ENCODE assay signal across 17 cellular contexts in the genomic region with DNA sequence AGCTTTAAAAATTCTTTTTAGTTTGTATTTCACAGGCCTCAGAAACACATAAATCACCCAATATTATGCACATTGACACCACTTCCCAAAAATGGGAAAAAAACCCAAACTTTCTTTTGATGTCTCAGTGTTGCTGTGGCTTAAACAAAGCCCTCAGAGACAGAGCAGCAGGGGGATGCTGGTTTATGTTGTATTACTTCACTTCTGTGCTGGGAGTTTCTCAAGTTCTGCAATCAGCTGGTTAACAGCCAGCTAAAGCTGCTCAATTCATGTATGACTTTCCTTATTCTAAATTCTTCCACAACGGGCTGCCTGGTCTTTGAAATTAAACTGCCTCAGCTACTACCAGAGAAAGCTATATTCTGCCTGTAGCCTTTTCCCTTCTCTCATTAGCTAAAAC. TPM values are rescaled to one million over a fixed set of nuclear protein-coding genes. Genes with fewer than 3 reads are reported as not detected.
A peak's percentile ranks its signal among the peaks of the same experiment; 100 is the strongest.
DNase-seq lines count a peak whose midpoint lies in the region; ATAC-seq and TF ChIP-seq lines count a peak whose summit lies in the region.
"Had no signal": no experiment of that assay in that cellular context is flagged by ENCODE, and none has a peak within 500 bp of the region (broad histone marks: within the 10 kb centered on the region; RNA-seq: fewer than 3 reads in every experiment).

No MANE protein-coding gene starts in this region.

- BruUV-seq in A673 (replicated peaks; lab: Mats Ljungman, UMichigan), result no TSS peak

- in situ Hi-C loops in astrocyte of the cerebellum (cut with HindIII; ENCODE audit: low sequenced_read_pairs), result no loop called here

- H3K27ac ChIP-seq in A673 (ENCODE audit: low read depth, low read length, poor library complexity, severe bottlenecking) (peak overlapping the region; percentile 3), gastroesophageal sphincter (peak overlapping the region; percentile 82 to 100 (median 88))
- H3K27ac ChIP-seq: foreskin keratinocyte, KMS-11, spleen had no signal

- peak; percentile 57 for ATAC-seq in gastroesophageal sphincter
- peak; percentile 75 for ATAC-seq in omental fat pad (ENCODE audit: low FRiP score)
- no peak for ATAC-seq in HG02678 (IDR thresholded peaks at IDR 0.05; ENCODE audit: unreplicated experiment)
- ATAC-seq: foreskin keratinocyte had no signal

- DNase-seq in A673 (ENCODE audit: low spot score) (peak; percentile 61), astrocyte of the cerebellum (ENCODE audit: low read depth) (peak; percentile 23), omental fat pad (ENCODE audit: low spot score) (no peak), CD1c-positive myeloid dendritic cell (ENCODE audit: extremely low spot score) (no peak)
- no peak for DNase-seq in activated CD4-positive, alpha-beta memory T cell treated with anti-CD3 and anti-CD28 coated beads for 36 hours
- DNase-seq in activated T-helper 1 cell treated with anti-CD3 and anti-CD28 coated beads, Interleukin-12 subunit alpha, Interleukin-12 subunit beta, Interleukin-2, Interleukin-4 antibody, amounts not matched to agents 30 ng/mL and 10 ng/mL and 1 ng/mL, durations not matched to agents 14 hours and 24 hours and 36 hours (ENCODE audit: low spot score), result no peak
- DNase-seq: ACHN, foreskin keratinocyte, islet precursor cell, naive B cell, NCI-H2029, NCI-H69, RPMI8226, spleen had no signal

- no peaks in the 10 kb centered on the region for H3K4me1 Mint-ChIP-seq in activated CD4-positive, alpha-beta memory T cell treated with anti-CD3 and anti-CD28 coated beads for 36 hours (ENCODE audit: low read depth)
- H3K4me1 Mint-ChIP-seq in activated T-helper 1 cell treated with anti-CD3 and anti-CD28 coated beads, Interleukin-12 subunit alpha, Interleukin-12 subunit beta, Interleukin-2, Interleukin-4 antibody, amounts not matched to agents 30 ng/mL and 10 ng/mL and 1 ng/mL, durations not matched to agents 14 hours and 24 hours and 36 hours (ENCODE audit: low read depth), result peaks cover 6% of the 10 kb centered on the region
- H3K4me1 Mint-ChIP-seq: naive B cell had no signal

- 0% methylated on average over 1 of the region's 1 CpG for WGBS in gastroesophageal sphincter (ENCODE audit: low coverage in 1 of 2), 2 donors

- H3K27me3 ChIP-seq in A673 (replicated peaks; ENCODE audit: insufficient read depth, low read depth, low read length, poor library complexity) (no peaks in the 10 kb centered on the region), gastroesophageal sphincter (no peaks in the 10 kb centered on the region)

- no peaks in the 10 kb centered on the region for H3K9me3 Mint-ChIP-seq in activated CD4-positive, alpha-beta memory T cell treated with anti-CD3 and anti-CD28 coated beads for 36 hours
- H3K9me3 Mint-ChIP-seq in activated T-helper 1 cell treated with anti-CD3 and anti-CD28 coated beads, Interleukin-12 subunit alpha, Interleukin-12 subunit beta, Interleukin-2, Interleukin-4 antibody, amounts not matched to agents 30 ng/mL and 10 ng/mL and 1 ng/mL, durations not matched to agents 14 hours and 24 hours and 36 hours, result no peaks in the 10 kb centered on the region
- H3K9me3 Mint-ChIP-seq: naive B cell had no signal

- POLR2A ChIA-PET in A673 (lab: Charles Lee; ENCODE audit: low non-redundant PET), result no interaction called here
- POLR2A ChIA-PET in activated CD4-positive, alpha-beta memory T cell treated with anti-CD3 and anti-CD28 coated beads for 36 hours (lab: Charles Lee), result no interaction called here

- H3K27ac Mint-ChIP-seq in activated CD4-positive, alpha-beta memory T cell treated with anti-CD3 and anti-CD28 coated beads for 36 hours, result no peak overlapping the region
- no peak overlapping the region for H3K27ac Mint-ChIP-seq in activated T-helper 1 cell treated with anti-CD3 and anti-CD28 coated beads, Interleukin-12 subunit alpha, Interleukin-12 subunit beta, Interleukin-2, Interleukin-4 antibody, amounts not matched to agents 30 ng/mL and 10 ng/mL and 1 ng/mL, durations not matched to agents 14 hours and 24 hours and 36 hours

- no peak for TF ChIP-seq CTCF in A673 (conservative IDR thresholded peaks at IDR 0.05; ENCODE audit: low read depth, low read length)
- no peak for TF ChIP-seq CTCF in astrocyte of the cerebellum (IDR thresholded peaks at IDR 0.05; ENCODE audit: low read depth, low read length, missing control alignments)
- TF ChIP-seq CTCF in gastroesophageal sphincter (IDR thresholded peaks at IDR 0.05), result no peak
- TF ChIP-seq CTCF in omental fat pad (IDR thresholded peaks at IDR 0.05), result no peak

- TF ChIP-seq POLR2A in gastroesophageal sphincter (IDR thresholded peaks at IDR 0.05), result no peak

- no peaks in the 10 kb centered on the region for H3K9me3 ChIP-seq in A673 (ENCODE audit: low read depth, low read length, poor library complexity, severe bottlenecking)
- H3K9me3 ChIP-seq in gastroesophageal sphincter, result no peaks in the 10 kb centered on the region
- H3K9me3 ChIP-seq: spleen had no signal

- intact Hi-C loops in A673 (cut with micrococcal nuclease; ENCODE audit: unreplicated experiment), result no loop called here
- intact Hi-C loops in activated CD4-positive, alpha-beta memory T cell treated with anti-CD3 and anti-CD28 coated beads for 36 hours (cut with micrococcal nuclease), result no loop called here
- intact Hi-C loops in activated T-helper 1 cell treated with anti-CD3 and anti-CD28 coated beads, Interleukin-12 subunit alpha, Interleukin-12 subunit beta, Interleukin-2, Interleukin-4 antibody, amounts not matched to agents 30 ng/mL and 10 ng/mL and 1 ng/mL, durations not matched to agents 14 hours and 24 hours and 36 hours (cut with micrococcal nuclease), result no loop called here

- no peak overlapping the region for H3K4me3 Mint-ChIP-seq in activated CD4-positive, alpha-beta memory T cell treated with anti-CD3 and anti-CD28 coated beads for 36 hours
- H3K4me3 Mint-ChIP-seq in activated T-helper 1 cell treated with anti-CD3 and anti-CD28 coated beads, Interleukin-12 subunit alpha, Interleukin-12 subunit beta, Interleukin-2, Interleukin-4 antibody, amounts not matched to agents 30 ng/mL and 10 ng/mL and 1 ng/mL, durations not matched to agents 14 hours and 24 hours and 36 hours, result no peak overlapping the region
- H3K4me3 Mint-ChIP-seq: naive B cell had no signal

- H3K36me3 Mint-ChIP-seq in activated CD4-positive, alpha-beta memory T cell treated with anti-CD3 and anti-CD28 coated beads for 36 hours, result no peaks in the 10 kb centered on the region
- no peaks in the 10 kb centered on the region for H3K36me3 Mint-ChIP-seq in activated T-helper 1 cell treated with anti-CD3 and anti-CD28 coated beads, Interleukin-12 subunit alpha, Interleukin-12 subunit beta, Interleukin-2, Interleukin-4 antibody, amounts not matched to agents 30 ng/mL and 10 ng/mL and 1 ng/mL, durations not matched to agents 14 hours and 24 hours and 36 hours (ENCODE audit: low read depth)
- H3K36me3 Mint-ChIP-seq: naive B cell had no signal

- H3K36me3 ChIP-seq in A673 (ENCODE audit: insufficient read depth, low read length, poor library complexity, severe bottlenecking) (no peaks in the 10 kb centered on the region), gastroesophageal sphincter (no peaks in the 10 kb centered on the region)
- H3K36me3 ChIP-seq: spleen had no signal

- H3K4me3 ChIP-seq in A673 (ENCODE audit: low read depth, low read length, poor library complexity, severe bottlenecking) (no peak overlapping the region), astrocyte of the cerebellum (ENCODE audit: low read depth, low read length) (no peak overlapping the region), gastroesophageal sphincter (peak overlapping the region; percentile 37 to 49)
- H3K4me3 ChIP-seq: spleen had no signal

- CTCF ChIA-PET in A673 (lab: Charles Lee), result no interaction called here
- CTCF ChIA-PET in activated CD4-positive, alpha-beta memory T cell treated with anti-CD3 and anti-CD28 coated beads for 36 hours (lab: Charles Lee), result no interaction called here

- peaks cover 11% of the 10 kb centered on the region for H3K27me3 Mint-ChIP-seq in activated CD4-positive, alpha-beta memory T cell treated with anti-CD3 and anti-CD28 coated beads for 36 hours
- H3K27me3 Mint-ChIP-seq in activated T-helper 1 cell treated with anti-CD3 and anti-CD28 coated beads, Interleukin-12 subunit alpha, Interleukin-12 subunit beta, Interleukin-2, Interleukin-4 antibody, amounts not matched to agents 30 ng/mL and 10 ng/mL and 1 ng/mL, durations not matched to agents 14 hours and 24 hours and 36 hours (ENCODE audit: insufficient read depth), result peaks cover 53% of the 10 kb centered on the region

- H3K4me1 ChIP-seq in A673 (ENCODE audit: insufficient read depth, low read length, poor library complexity, severe bottlenecking) (peaks cover 26% of the 10 kb centered on the region), gastroesophageal sphincter (peaks cover 14 to 61% (median 16%) of the 10 kb centered on the region in 3 donors)
- H3K4me1 ChIP-seq: foreskin keratinocyte, spleen had no signal

- no peak for TF ChIP-seq EP300 in gastroesophageal sphincter (IDR thresholded peaks at IDR 0.05)

RNA-seq across cellular contexts. Expression of a gene that starts 5.6 kb away (rescaled TPM):
- 0.24 and 0.32 TPM in 2 replicates for total RNA-seq in A673 (2021)
- total RNA-seq in gastroesophageal sphincter, result 10 to 100 TPM; 36.0 to 57.6 (median 48.0) TPM
- total RNA-seq in omental fat pad, result 10 to 100 TPM in 1 of 4 donors, 1 to 10 TPM in 3; 3.0 to 15.9 (median 5.7) TPM
- not detected for total RNA-seq in activated CD4-positive, alpha-beta memory T cell treated with anti-CD3 and anti-CD28 coated beads for 36 hours
- total RNA-seq in activated T-helper 1 cell treated with anti-CD3 and anti-CD28 coated beads, Interleukin-12 subunit alpha, Interleukin-12 subunit beta, Interleukin-2, Interleukin-4 antibody, amounts not matched to agents 30 ng/mL and 10 ng/mL and 1 ng/mL, durations not matched to agents 14 hours and 24 hours and 36 hours, result not detected in 2 replicates
- total RNA-seq: foreskin keratinocyte had no signal

Comparison
In these comparisons a context has a peak if more than half of its experiments do, and no peak if none do; other contexts are left out.
1. DNase-seq: peak in A673 (single experiment) and astrocyte of the cerebellum (single experiment); none in omental fat pad (single experiment), activated CD4-positive, alpha-beta memory T cell treated with anti-CD3 and anti-CD28 coated beads for 36 hours (single experiment), activated T-helper 1 cell treated with anti-CD3 and anti-CD28 coated beads, Interleukin-12 subunit alpha, Interleukin-12 subunit beta, Interleukin-2, Interleukin-4 antibody, amounts not matched to agents 30 ng/mL and 10 ng/mL and 1 ng/mL, durations not matched to agents 14 hours and 24 hours and 36 hours (single experiment) and CD1c-positive myeloid dendritic cell (single experiment).
2. H3K4me3 ChIP-seq: peak in gastroesophageal sphincter (2 of 2); none in A673 (single experiment) and astrocyte of the cerebellum (single experiment).